14 cellular contexts compared by ENCODE assay signal in the genomic region with DNA sequence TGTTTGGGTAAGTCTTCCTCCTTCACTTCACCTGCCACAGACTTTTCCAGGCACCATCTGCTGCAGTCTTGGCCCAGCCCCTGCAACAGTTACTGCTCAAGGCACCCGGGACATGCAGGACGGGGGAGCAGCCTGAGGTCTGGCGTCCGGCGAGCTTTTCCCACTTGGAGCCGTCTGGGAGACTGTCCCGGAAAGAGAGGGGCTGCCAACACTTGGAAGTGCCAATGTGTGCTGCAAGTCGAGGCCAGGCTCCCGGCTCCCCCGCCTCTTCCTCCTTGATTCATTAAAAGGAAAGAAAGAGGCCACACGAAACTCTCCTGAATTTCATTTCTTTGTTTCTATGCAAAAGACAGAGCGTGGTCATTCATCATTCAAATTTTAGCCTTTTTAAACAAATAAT. TPM values are rescaled to one million over a fixed set of nuclear protein-coding genes. Genes with fewer than 3 reads are reported as not detected.
DNase-seq lines count a peak whose midpoint lies in the region; ATAC-seq and TF ChIP-seq lines count a peak whose summit lies in the region.
"Had no signal": no experiment of that assay in that cellular context is flagged by ENCODE, and none has a peak within 500 bp of the region (broad histone marks: within the 10 kb centered on the region; RNA-seq: fewer than 3 reads in every experiment).

No MANE protein-coding gene starts in this region.

- no peak overlapping the region for H3K27ac Mint-ChIP-seq in endothelial cell (ENCODE audit: unreplicated experiment)

- peaks cover 44% of the 10 kb centered on the region for H3K4me1 Mint-ChIP-seq in endothelial cell (ENCODE audit: unreplicated experiment)
- H3K4me1 Mint-ChIP-seq in activated T-cell treated with anti-CD3 and anti-CD28 coated beads, Interleukin-2, amount 50 U/mL, for 4 hours (ENCODE audit: low read depth) = peaks cover 5% of the 10 kb centered on the region

- H3K9me3 Mint-ChIP-seq in endothelial cell (ENCODE audit: unreplicated experiment) = no peaks in the 10 kb centered on the region
- no peaks in the 10 kb centered on the region for H3K9me3 Mint-ChIP-seq in activated T-cell treated with anti-CD3 and anti-CD28 coated beads, Interleukin-2, amount 50 U/mL, for 4 hours

- CTCF ChIA-PET in GM10248 (lab: Yijun Ruan, JAX) = no interaction called here

- peak; percentile 39 for ATAC-seq in lung (ENCODE audit: insufficient read depth, low FRiP score)
- ATAC-seq in activated T-cell treated with anti-CD3 and anti-CD28 coated beads, Interleukin-2, amount 50 U/mL, for 4 hours = no peak
- ATAC-seq: PC-3 had no signal

- TF ChIP-seq POLR2A in stomach (IDR thresholded peaks at IDR 0.05) = no peak

- H3K27me3 ChIP-seq in lung (ENCODE audit: control insufficient read depth, insufficient read depth) (no peaks in the 10 kb centered on the region), stomach (no peaks in the 10 kb centered on the region)

- intact Hi-C loops in stomach (cut with DNase I; ENCODE audit: low total_unique reads) = no loop called here

- H3K4me3 Mint-ChIP-seq in endothelial cell (ENCODE audit: unreplicated experiment) = peak overlapping the region; percentile 54
- H3K4me3 Mint-ChIP-seq in activated T-cell treated with anti-CD3 and anti-CD28 coated beads, Interleukin-2, amount 50 U/mL, for 4 hours = no peak overlapping the region

- H3K4me3 ChIP-seq in lung (no peak overlapping the region), stomach (no peak overlapping the region)

- H3K36me3 ChIP-seq in lung (ENCODE audit: control insufficient read depth in 2 of 2, insufficient read depth in 2 of 2, low read length in 2 of 2) (no peaks in the 10 kb centered on the region), stomach (no peaks in the 10 kb centered on the region)

- H3K27ac ChIP-seq in lung (ENCODE audit: low read depth in 1 of 2, low read length in 1 of 2) = no peak overlapping the region
- peak overlapping the region in 4 of 5 donors; percentile 49 to 74 (median 57) for H3K27ac ChIP-seq in stomach

- peaks cover 4% of the 10 kb centered on the region for H3K27me3 Mint-ChIP-seq in endothelial cell (ENCODE audit: unreplicated experiment)
- peaks cover 12% of the 10 kb centered on the region for H3K27me3 Mint-ChIP-seq in activated T-cell treated with anti-CD3 and anti-CD28 coated beads, Interleukin-2, amount 50 U/mL, for 4 hours (ENCODE audit: low read depth)

- no peaks in the 10 kb centered on the region for H3K36me3 Mint-ChIP-seq in endothelial cell (ENCODE audit: low read depth, unreplicated experiment)
- H3K36me3 Mint-ChIP-seq in activated T-cell treated with anti-CD3 and anti-CD28 coated beads, Interleukin-2, amount 50 U/mL, for 4 hours (ENCODE audit: insufficient read depth) = no peaks in the 10 kb centered on the region

- 49 to 52% methylated on average over 12 of the region's 12 CpGs for WGBS in lung, 2 donors
- 57 to 75% (median 66%) methylated on average over 12 of the region's 12 CpGs for WGBS in stomach, 5 donors

- H3K9me3 ChIP-seq in lung (ENCODE audit: control insufficient read depth in 2 of 2, insufficient read depth in 1 of 2, low read length in 1 of 2) = no peaks in the 10 kb centered on the region
- no peaks in the 10 kb centered on the region for H3K9me3 ChIP-seq in stomach

- peaks cover 13% of the 10 kb centered on the region in 2 donors for H3K4me1 ChIP-seq in lung (ENCODE audit: control insufficient read depth in 2 of 2, insufficient read depth in 2 of 2, low read length in 2 of 2)
- peaks cover 0 to 63% (median 34%) of the 10 kb centered on the region in 4 donors for H3K4me1 ChIP-seq in stomach

- TF ChIP-seq CTCF in endothelial cell (IDR thresholded peaks at IDR 0.05; ENCODE audit: unreplicated experiment) (no peak), lung (IDR thresholded peaks at IDR 0.05; ENCODE audit: control extremely low read depth, extremely low read depth) (no peak), stomach (IDR thresholded peaks at IDR 0.05) (no peak), GM10248 (IDR thresholded peaks at IDR 0.05; ENCODE audit: control extremely low read depth, extremely low read depth, low read depth, missing control alignments) (no peak), GM20000 (IDR thresholded peaks at IDR 0.05; ENCODE audit: extremely low read depth, missing control alignments) (no peak)

- TF ChIP-seq EP300 in stomach (IDR thresholded peaks at IDR 0.05) = no peak

- DNase-seq in NCI-H446 treated with DMSO at 0.1 percent for 48 hours (lab: John Stamatoyannopoulos, UW) = peak; percentile 63
- no peak for DNase-seq in endothelial cell (ENCODE audit: low spot score)
- no peak for DNase-seq in lung (ENCODE audit: low spot score)
- no peak for DNase-seq in stomach
- no peak for DNase-seq in GM10248 (ENCODE audit: extremely low spot score)
- no peak for DNase-seq in activated T-cell treated with anti-CD3 and anti-CD28 coated beads, Interleukin-2, amount 50 U/mL, for 4 hours
- no peak for DNase-seq in activated CD8-positive, alpha-beta memory T cell treated with anti-CD3 and anti-CD28 coated beads, Interleukin-2, amount 50 U/mL, for 48 hours
- no peak for DNase-seq in GM20000 (ENCODE audit: low spot score)
- DNase-seq: activated naive CD4-positive, alpha-beta T cell; DMS153; GOT3; PC-3 had no signal

- POLR2A ChIA-PET in GM10248 (lab: Yijun Ruan, JAX) = no interaction called here

RNA-seq across cellular contexts. Expression of gene HTRA1, which starts 13.8 kb away (rescaled TPM):
- total RNA-seq in endothelial cell (ENCODE audit: unreplicated experiment) = 72.3 TPM
- total RNA-seq in lung = 10 to 100 TPM; 41.4 to 59.8 TPM
- polyA plus RNA-seq in lung = 10 to 100 TPM; 30.4 to 50.7 TPM
- 10 to 100 TPM; 45.9 to 81.2 (median 69.5) TPM for total RNA-seq in stomach
- 10 to 100 TPM; 26.3 to 31.5 (median 27.0) TPM for polyA plus RNA-seq in stomach
- under 1 TPM; 0.13 to 0.41 (median 0.26) TPM for total RNA-seq in activated T-cell treated with anti-CD3 and anti-CD28 coated beads, Interleukin-2, amount 50 U/mL, for 4 hours

RNA-seq across cellular contexts. Expression of gene ARMS2, which starts 20.7 kb away (rescaled TPM):
- total RNA-seq in endothelial cell (ENCODE audit: unreplicated experiment) (not detected), lung (not detected), stomach (not detected)
- polyA plus RNA-seq in lung (not detected), stomach (not detected)
- total RNA-seq in activated T-cell treated with anti-CD3 and anti-CD28 coated beads, Interleukin-2, amount 50 U/mL, for 4 hours = not detected
- total RNA-seq: lower leg skin, PC-3, ureter had no signal

Comparison
In these comparisons a context has a peak if more than half of its experiments do, and no peak if none do; other contexts are left out.
1. H3K27ac ChIP-seq: peak in stomach (4 of 5); none in lung (0 of 2).
2. RNA of gene HTRA1, which starts 13.8 kb away (total RNA-seq): 72.3 TPM in endothelial cell (single experiment), 45.9 to 81.2 TPM in stomach and 41.4 to 59.8 TPM in lung; 0.13 to 0.41 TPM in activated T-cell treated with anti-CD3 and anti-CD28 coated beads, Interleukin-2, amount 50 U/mL, for 4 hours; every median in the first group is over 10 times any median in the second.